ENCODE assay signal across 1 cellular context in genomic region chr13:48583859-48584311, GRCh38.
TF ChIP-seq lines count a peak whose summit lies in the region.

No MANE protein-coding gene starts in this region.

TF ChIP-seq in HepG2, 621 proteins besides CTCF, POLR2A, EP300 and RAD21 (continued from another document):
- peak; percentile 76; the same call in 1 of the 2 replicates for TF ChIP-seq HOMEZ (CRISPR knock-in tag; IDR thresholded peaks at IDR 0.05; ENCODE audit: low read depth)
- no peak for TF ChIP-seq RXRA (CRISPR knock-in tag; IDR thresholded peaks at IDR 0.05)
- TF ChIP-seq ETV5 (CRISPR knock-in tag; IDR thresholded peaks at IDR 0.05; ENCODE audit: borderline replicate concordance): peak; percentile 88
- TF ChIP-seq TCF7 (IDR thresholded peaks at IDR 0.05; ENCODE audit: low read depth): peak; percentile 22; the same call in 1 of the 2 replicates
- TF ChIP-seq CEBPB (IDR thresholded peaks at IDR 0.05; ENCODE audit: borderline replicate concordance, low read depth, low read length): no peak
- TF ChIP-seq ZNF747 (CRISPR knock-in tag; IDR thresholded peaks at IDR 0.05; ENCODE audit: borderline replicate concordance): no peak
- TF ChIP-seq XRCC5 (optimal IDR thresholded peaks at IDR 0.05; ENCODE audit: low read length): no peak
- TF ChIP-seq CREM (IDR thresholded peaks at IDR 0.05): 0 out of 2 replicates have a peak, but pooled peaks have one; percentile 22
- no peak for TF ChIP-seq CREM (CRISPR knock-in tag; IDR thresholded peaks at IDR 0.05)
- no peak for TF ChIP-seq NKX3-1 (CRISPR knock-in tag; IDR thresholded peaks at IDR 0.05)
- TF ChIP-seq ARID2 (CRISPR knock-in tag; IDR thresholded peaks at IDR 0.05; ENCODE audit: borderline replicate concordance): no peak
- peak; percentile 68 for TF ChIP-seq PAXIP1 (CRISPR knock-in tag; conservative IDR thresholded peaks at IDR 0.05)
- TF ChIP-seq ASH2L (IDR thresholded peaks at IDR 0.05; ENCODE audit: insufficient read length, low read depth, low read length): peak; percentile 36
- TF ChIP-seq HIC2 (CRISPR knock-in tag; IDR thresholded peaks at IDR 0.05; ENCODE audit: low read depth): peak; percentile 37; the same call in 1 of the 2 replicates
- peak; percentile 70; the same call in 1 of the 2 replicates for TF ChIP-seq GATA4 (IDR thresholded peaks at IDR 0.05; ENCODE audit: borderline replicate concordance, low read depth)
- TF ChIP-seq GATAD2A (CRISPR knock-in tag; IDR thresholded peaks at IDR 0.05): peak; percentile 46; the same call in 1 of the 2 replicates
- no peak for TF ChIP-seq ZNF607 (CRISPR knock-in tag; IDR thresholded peaks at IDR 0.05; ENCODE audit: borderline replicate concordance)
- TF ChIP-seq ZNF564 (CRISPR knock-in tag; IDR thresholded peaks at IDR 0.05): no peak
- no peak for TF ChIP-seq NFKB2 (CRISPR knock-in tag; IDR thresholded peaks at IDR 0.05; ENCODE audit: borderline replicate concordance)
- TF ChIP-seq SOX5 (CRISPR knock-in tag; IDR thresholded peaks at IDR 0.05; ENCODE audit: borderline replicate concordance): peak; percentile 86
- TF ChIP-seq ZNF879 (CRISPR knock-in tag; IDR thresholded peaks at IDR 0.05): no peak
- TF ChIP-seq ZNF7 (CRISPR knock-in tag; IDR thresholded peaks at IDR 0.05): no peak
- 0 out of 2 replicates have a peak, but pooled peaks have one; percentile 53 for TF ChIP-seq RCOR2 (CRISPR knock-in tag; IDR thresholded peaks at IDR 0.05)
- TF ChIP-seq SIN3A (IDR thresholded peaks at IDR 0.05; ENCODE audit: borderline replicate concordance, low read depth, low read length): no peak
- TF ChIP-seq ZNF644 (CRISPR knock-in tag; IDR thresholded peaks at IDR 0.05; ENCODE audit: low read depth): peak; percentile 58; the same call in 1 of the 2 replicates
- peak; percentile 52 for TF ChIP-seq NR2F6 (IDR thresholded peaks at IDR 0.05)
- TF ChIP-seq NR2F6 (CRISPR knock-in tag; IDR thresholded peaks at IDR 0.05): peak; percentile 83
- no peak for TF ChIP-seq REST (IDR thresholded peaks at IDR 0.05; ENCODE audit: borderline replicate concordance in 1 of 2, low read depth in 1 of 2, low read length in 2 of 2)
- no peak for TF ChIP-seq GZF1 (CRISPR knock-in tag; IDR thresholded peaks at IDR 0.05)
- peak; percentile 70; the same call in 1 of the 2 replicates for TF ChIP-seq EHMT2 (IDR thresholded peaks at IDR 0.05; ENCODE audit: borderline replicate concordance, low read depth, low read length)
TF ChIP-seq in HepG2: peak in this region for 49.
